10 cellular contexts compared by ENCODE assay signal in the genomic region with DNA sequence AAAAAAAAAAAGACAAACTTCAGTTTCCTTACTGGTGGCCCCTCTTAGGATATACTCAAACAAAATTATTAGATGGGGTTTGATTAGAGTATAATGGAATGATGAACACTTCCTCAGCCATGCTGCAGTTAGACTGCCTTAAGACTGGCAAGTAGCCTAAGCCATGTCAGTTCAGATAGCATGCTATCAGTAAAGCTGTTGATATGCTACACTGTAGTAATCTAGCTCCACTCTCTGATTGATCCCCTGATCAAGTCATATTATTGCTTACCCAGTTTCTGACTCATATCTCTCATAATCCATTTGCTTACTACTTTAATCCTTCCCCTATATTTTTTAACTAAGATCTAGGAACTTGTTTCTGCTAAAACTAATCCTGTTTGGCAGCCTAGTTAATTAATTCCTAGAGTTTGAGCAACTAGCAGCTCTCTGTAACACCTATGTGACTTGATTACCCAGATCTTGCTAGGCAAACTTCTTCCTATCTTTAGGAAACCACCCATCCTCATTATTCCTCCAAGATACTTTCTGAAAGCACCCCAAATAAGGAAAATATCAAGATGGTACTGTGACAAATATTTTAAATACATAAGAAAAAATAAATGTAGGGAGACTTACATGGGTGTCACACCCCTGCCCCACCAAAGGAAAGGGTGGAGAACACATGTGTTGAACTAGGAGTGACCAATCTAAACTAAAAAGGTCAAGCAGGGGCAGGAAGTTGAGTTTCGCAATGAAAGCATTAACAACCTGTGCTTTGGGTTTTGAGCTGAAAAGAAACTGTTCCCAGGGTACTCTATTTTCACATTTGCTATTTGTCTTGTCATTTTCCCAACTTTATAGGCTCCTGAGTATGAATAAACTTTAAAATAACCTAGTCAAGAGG. TPM values are rescaled to one million over a fixed set of nuclear protein-coding genes. Genes with fewer than 3 reads are reported as not detected.
DNase-seq lines count a peak whose midpoint lies in the region; ATAC-seq, FAIRE-seq and TF ChIP-seq lines count a peak whose summit lies in the region.
"Had no signal": no experiment of that assay in that cellular context is flagged by ENCODE, and none has a peak within 500 bp of the region (broad histone marks: within the 10 kb centered on the region; RNA-seq: fewer than 3 reads in every experiment).

No MANE protein-coding gene starts in this region.

- H3K4me1 ChIP-seq in Loucy (ENCODE audit: insufficient read depth, low read length, poor library complexity, severe bottlenecking) (peaks cover 39% of the 10 kb centered on the region), pancreas (peaks cover 9 to 27% (median 24%) of the 10 kb centered on the region in 3 donors), gastroesophageal sphincter (peaks cover 0 to 57% (median 0%) of the 10 kb centered on the region in 3 donors)

- peak in 3 of 4 donors; percentile 33 to 53 (median 39) for ATAC-seq in pancreas
- ATAC-seq in gastroesophageal sphincter = no peak
- no peak for ATAC-seq in GM21723 (IDR thresholded peaks at IDR 0.05; ENCODE audit: unreplicated experiment)

- H3K9ac ChIP-seq in Loucy (ENCODE audit: low read depth, low read length, poor library complexity, severe bottlenecking) = no peak overlapping the region

- H3K4me2 ChIP-seq in Loucy (ENCODE audit: low read depth, low read length, poor library complexity, severe bottlenecking) = peak overlapping the region; percentile 23

- H4K20me1 ChIP-seq in Loucy (ENCODE audit: insufficient read depth, low read length, poor library complexity, severe bottlenecking) = no peaks in the 10 kb centered on the region

- H3K4me3 ChIP-seq in Loucy (ENCODE audit: low read length, poor library complexity, severe bottlenecking) (no peak overlapping the region), epithelial cell of esophagus (ENCODE audit: low read length) (no peak overlapping the region), pancreas (no peak overlapping the region), gastroesophageal sphincter (no peak overlapping the region)

- H3K9me2 ChIP-seq in Loucy (replicated peaks; ENCODE audit: low read depth, low read length) = no peaks in the 10 kb centered on the region

- no peaks in the 10 kb centered on the region for H3F3A ChIP-seq in Loucy (ENCODE audit: low read depth)

- DNase-seq in EL (peak; percentile 48), epithelial cell of esophagus (ENCODE audit: low read depth) (peak; percentile 22), pancreas (no peak), DMS 273 (lab: John Stamatoyannopoulos, UW; ENCODE audit: unreplicated experiment) (no peak)
- DNase-seq in stimulated activated naive CD4-positive, alpha-beta T cell (lab: John Stamatoyannopoulos, UW) = no peak
- DNase-seq: NCI-H226 had no signal

- FAIRE-seq in pancreas (lab: Jason Lieb, UNC) = no peak
- FAIRE-seq: astrocyte had no signal

- TF ChIP-seq EP300 in gastroesophageal sphincter (IDR thresholded peaks at IDR 0.05) = no peak

- H3K27ac ChIP-seq in pancreas (no peak overlapping the region), gastroesophageal sphincter (peak overlapping the region in 1 of 4 donors; percentile 7)

- TF ChIP-seq CTCF in Loucy (conservative IDR thresholded peaks at IDR 0.05; ENCODE audit: low read length) (no peak), epithelial cell of esophagus (IDR thresholded peaks at IDR 0.05; ENCODE audit: insufficient read depth, low read depth, low read length, missing control alignments) (no peak), pancreas (IDR thresholded peaks at IDR 0.05) (no peak), gastroesophageal sphincter (IDR thresholded peaks at IDR 0.05) (no peak)

- WGBS in pancreas, 2 donors = 70 to 75% methylated on average over 1 of the region's 1 CpG
- 71 to 89% methylated on average over 1 of the region's 1 CpG for WGBS in gastroesophageal sphincter (ENCODE audit: low coverage in 1 of 2), 2 donors

- no peaks in the 10 kb centered on the region for H3K27me3 ChIP-seq in Loucy (ENCODE audit: insufficient read depth, low read length, poor library complexity, severe bottlenecking)
- no peaks in the 10 kb centered on the region for H3K27me3 ChIP-seq in pancreas
- no peaks in the 10 kb centered on the region for H3K27me3 ChIP-seq in gastroesophageal sphincter

- peaks cover 21% of the 10 kb centered on the region; the same call in 1 of the 2 replicates for H3K36me3 ChIP-seq in Loucy (ENCODE audit: insufficient read depth, low read length)
- no peaks in the 10 kb centered on the region for H3K36me3 ChIP-seq in pancreas
- H3K36me3 ChIP-seq in gastroesophageal sphincter = peaks cover 0 to 24% of the 10 kb centered on the region in 2 donors

- no peak for TF ChIP-seq POLR2A in gastroesophageal sphincter (IDR thresholded peaks at IDR 0.05)

- intact Hi-C loops in pancreas (cut with DNase I) = no loop called here

- peaks cover 52% of the 10 kb centered on the region for H3K79me2 ChIP-seq in Loucy (ENCODE audit: insufficient read depth, low read length)

- no peak overlapping the region for H2AFZ ChIP-seq in Loucy (ENCODE audit: low read length)

- H3K9me3 ChIP-seq in Loucy (ENCODE audit: insufficient read depth, low read depth, low read length) (no peaks in the 10 kb centered on the region), pancreas (no peaks in the 10 kb centered on the region), gastroesophageal sphincter (no peaks in the 10 kb centered on the region)

RNA-seq across cellular contexts. Expression of a gene that starts 43.2 kb away (rescaled TPM):
- total RNA-seq in pancreas = 10 to 100 TPM; 17.3 to 33.2 (median 23.6) TPM
- 1 to 10 TPM; 5.4 to 9.1 TPM for polyA plus RNA-seq in pancreas
- 100 to 1,000 TPM in 1 of 4 donors, 10 to 100 TPM in 3; 68.2 to 104 (median 88.2) TPM for total RNA-seq in gastroesophageal sphincter

Comparison
In these comparisons a context has a peak if more than half of its experiments do, and no peak if none do; other contexts are left out.
1. DNase-seq: peak in EL (single experiment) and epithelial cell of esophagus (single experiment); none in pancreas (0 of 6), stimulated activated naive CD4-positive, alpha-beta T cell (0 of 6) and DMS 273 (single experiment).
2. ATAC-seq: peak in pancreas (3 of 4); none in gastroesophageal sphincter (single experiment) and GM21723 (single experiment).